8 cellular contexts compared by ENCODE assay signal in the genomic region with DNA sequence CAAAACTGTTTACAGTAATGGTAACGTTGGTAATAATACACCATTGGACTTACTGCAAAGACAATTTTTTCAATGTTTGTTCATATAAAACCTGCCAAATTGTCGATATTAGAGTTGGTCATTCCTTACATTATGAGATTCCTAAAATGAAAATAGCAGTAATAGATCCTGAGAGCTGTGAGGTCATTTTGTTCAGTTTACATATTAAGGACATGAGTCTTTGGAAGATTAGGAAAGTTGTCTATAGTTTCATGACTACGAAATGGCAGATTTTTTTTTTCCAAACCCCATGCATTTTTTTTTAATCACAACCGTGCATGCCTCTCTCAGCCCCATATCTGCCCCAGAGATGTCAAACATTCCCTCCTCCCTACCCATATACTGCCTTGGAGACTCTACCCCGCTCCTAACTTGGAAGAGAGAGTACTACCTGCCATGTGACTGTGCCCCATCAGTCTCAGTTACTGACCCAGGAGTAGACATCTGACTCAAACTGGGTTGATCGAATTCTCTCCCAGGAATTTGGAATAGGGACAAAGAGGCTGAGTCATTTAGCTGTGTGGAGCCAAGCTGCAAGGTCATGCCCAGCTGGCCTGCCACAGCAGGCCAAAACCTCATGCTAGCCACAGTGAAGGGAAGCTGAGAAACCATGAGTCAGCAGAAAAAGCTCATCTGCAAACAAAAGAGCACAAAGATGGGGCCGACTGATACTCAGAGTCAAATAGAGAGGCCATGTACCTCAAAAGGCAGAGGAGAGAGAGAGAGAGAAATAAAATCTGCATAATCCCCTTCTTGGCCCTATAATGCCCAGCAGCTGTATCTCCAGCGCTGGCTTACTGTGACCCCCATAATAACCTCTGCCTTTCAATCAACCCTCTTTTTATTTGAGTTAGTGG. TPM values are rescaled to one million over a fixed set of nuclear protein-coding genes. Genes with fewer than 3 reads are reported as not detected.
DNase-seq lines count a peak whose midpoint lies in the region; ATAC-seq and TF ChIP-seq lines count a peak whose summit lies in the region.

No MANE protein-coding gene starts in this region.

- H3K27ac Mint-ChIP-seq in T-helper 17 cell (peak overlapping the region; percentile 67), neural progenitor cell (peak overlapping the region; percentile 70)

- H3K27me3 Mint-ChIP-seq in T-helper 17 cell (no peaks in the 10 kb centered on the region), neural progenitor cell (ENCODE audit: insufficient read depth, low read depth) (peaks cover 2% of the 10 kb centered on the region)

- H3K4me1 ChIP-seq in neural progenitor cell = peaks cover 15% of the 10 kb centered on the region

- H3K9me3 ChIP-seq in T-helper 17 cell (ENCODE audit: control insufficient read depth, low read length, poor library complexity, severe bottlenecking) = no peaks in the 10 kb centered on the region
- H3K9me3 ChIP-seq in neural progenitor cell (ENCODE audit: low read depth) = no peaks in the 10 kb centered on the region

- H3K36me3 ChIP-seq in neural progenitor cell = no peaks in the 10 kb centered on the region

- H3K9ac ChIP-seq in neural progenitor cell = no peak overlapping the region

- H3K4me1 Mint-ChIP-seq in T-helper 17 cell (peaks cover 43% of the 10 kb centered on the region), neural progenitor cell (peaks cover 25% of the 10 kb centered on the region)

- H3K4me3 ChIP-seq in fibroblast of pulmonary artery (replicated peaks; ENCODE audit: low read depth, low read length) (no peak overlapping the region), neural progenitor cell (no peak overlapping the region)

- H4K20me1 ChIP-seq in neural progenitor cell (ENCODE audit: low read depth) = no peaks in the 10 kb centered on the region

- no peak overlapping the region for H3K27ac ChIP-seq in neural progenitor cell

- H3F3A ChIP-seq in neural progenitor cell (ENCODE audit: low read depth) = peaks cover 17% of the 10 kb centered on the region

- DNase-seq in NCI-H146 (lab: John Stamatoyannopoulos, UW) = peak; percentile 11
- DNase-seq in NCI-H146 treated with DMSO at 0.1 percent for 48 hours (lab: John Stamatoyannopoulos, UW; ENCODE audit: unreplicated experiment) = no peak
- DNase-seq in HK-2 (ENCODE audit: unreplicated experiment) = peak; percentile 78
- no peak for DNase-seq in T-helper 17 cell
- DNase-seq in fibroblast of pulmonary artery (ENCODE audit: low read depth) = peak; percentile 95
- DNase-seq in neural progenitor cell (ENCODE audit: low spot score) = peak; percentile 76
- no peak for DNase-seq in activated gamma-delta T cell (lab: John Stamatoyannopoulos, UW)
- no peak for DNase-seq in activated CD4-positive, alpha-beta T cell treated with anti-CD3 and anti-CD28 coated beads for 1 hour

- TF ChIP-seq CTCF in fibroblast of pulmonary artery (IDR thresholded peaks at IDR 0.05; ENCODE audit: low read length, missing control alignments) = no peak
- no peak for TF ChIP-seq CTCF in neural progenitor cell (IDR thresholded peaks at IDR 0.05)

- H3K79me2 ChIP-seq in neural progenitor cell (ENCODE audit: low read depth) = no peaks in the 10 kb centered on the region

- peak overlapping the region; percentile 55 for H3K4me3 Mint-ChIP-seq in T-helper 17 cell
- H3K4me3 Mint-ChIP-seq in neural progenitor cell = no peak overlapping the region

- ATAC-seq in T-helper 17 cell = peak; percentile 16

- H3K36me3 Mint-ChIP-seq in T-helper 17 cell (ENCODE audit: low read depth) (no peaks in the 10 kb centered on the region), neural progenitor cell (no peaks in the 10 kb centered on the region)

- no peaks in the 10 kb centered on the region for H3K9me3 Mint-ChIP-seq in neural progenitor cell

- H3K27me3 ChIP-seq in neural progenitor cell = no peaks in the 10 kb centered on the region

- peak overlapping the region; percentile 0 for H3K4me2 ChIP-seq in neural progenitor cell

- H2AFZ ChIP-seq in neural progenitor cell (replicated peaks) = no peak overlapping the region

RNA-seq across cellular contexts. Expression of a gene that starts 21.0 kb away (rescaled TPM):
- 100 to 1,000 TPM; 114 to 128 TPM for total RNA-seq in T-helper 17 cell
- total RNA-seq in neural progenitor cell (ENCODE audit: low replicate concordance) = 46.2 and 76.7 TPM in 2 replicates

Comparison
In these comparisons a context has a peak if more than half of its experiments do, and no peak if none do; other contexts are left out.
1. DNase-seq: peak in NCI-H146 (single experiment), HK-2 (single experiment), fibroblast of pulmonary artery (single experiment) and neural progenitor cell (single experiment); none in NCI-H146 treated with DMSO at 0.1 percent for 48 hours (single experiment), T-helper 17 cell (0 of 3), activated gamma-delta T cell (single experiment) and activated CD4-positive, alpha-beta T cell treated with anti-CD3 and anti-CD28 coated beads for 1 hour (single experiment).